Comparison of ENCODE assay signal across 8 cellular contexts in the genomic region with DNA sequence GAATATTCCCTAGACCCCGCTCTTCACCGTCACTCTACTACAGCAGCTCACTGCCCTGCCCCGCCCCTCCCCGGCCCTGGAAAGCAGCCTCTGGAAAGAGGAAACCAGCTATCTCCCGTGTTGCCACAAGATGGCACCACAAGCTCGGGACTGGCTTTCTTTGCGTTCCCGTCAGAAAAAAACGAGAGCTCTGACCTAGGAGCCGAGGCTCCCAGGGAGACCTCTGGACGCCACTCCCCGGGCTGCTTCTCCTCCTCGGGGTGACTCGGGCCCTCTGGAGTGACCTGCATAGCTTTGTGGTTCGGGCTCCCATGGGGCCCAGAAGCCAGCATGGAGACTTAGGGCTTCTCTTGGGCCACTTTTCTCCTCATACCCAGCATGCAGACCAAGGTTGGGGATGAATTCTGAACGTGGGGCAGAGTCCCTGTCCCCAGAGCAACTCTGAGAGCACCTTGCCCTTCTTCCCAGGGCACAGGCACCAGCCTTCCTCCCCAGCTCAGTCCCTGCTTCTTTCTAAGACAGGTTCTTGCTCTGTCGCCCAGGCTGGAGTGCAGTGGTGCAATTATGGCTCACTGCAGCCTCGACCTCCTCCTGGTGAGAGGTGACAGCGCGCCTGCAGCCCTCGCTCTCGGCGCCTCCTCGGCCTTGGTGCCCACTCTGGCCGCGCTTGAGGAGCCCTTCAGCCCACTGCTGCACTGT. TPM values are rescaled to one million over a fixed set of nuclear protein-coding genes. Genes with fewer than 3 reads are reported as not detected.
A peak's percentile ranks its signal among the peaks of the same experiment; 100 is the strongest.
DNase-seq lines count a peak whose midpoint lies in the region; ATAC-seq lines count a peak whose summit lies in the region.

No MANE protein-coding gene starts in this region.

- H3K23ac ChIP-seq in mesenchymal stem cell (ENCODE audit: low read length in 2 of 2), result peak overlapping the region in 1 of 2 experiments; percentile 34

- no peak overlapping the region for H3K4me3 ChIP-seq in CD4-positive, alpha-beta memory T cell (ENCODE audit: low read length in 2 of 2)
- H3K4me3 ChIP-seq in mesenchymal stem cell (ENCODE audit: insufficient read depth in 1 of 2, low read depth in 1 of 2, low read length in 2 of 2), result peak overlapping the region in 1 of 2 experiments; percentile 60

- peak; percentile 73 to 76 (median 76) for DNase-seq in CD4-positive, alpha-beta memory T cell
- peak; percentile 75 for DNase-seq in HK-2 (ENCODE audit: unreplicated experiment)
- DNase-seq in NCI-H82 treated with DMSO at 0.1 percent for 48 hours (lab: John Stamatoyannopoulos, UW; ENCODE audit: unreplicated experiment), result peak; percentile 66
- DNase-seq in activated CD8-positive, alpha-beta T cell treated with anti-CD3 and anti-CD28 coated beads, Interleukin-2, amount 10 ng/mL, durations not matched to agents 7 days and 5 days, result peak; percentile 89
- DNase-seq in effector CD4-positive, alpha-beta T cell, result peak; percentile 62
- peak; percentile 86 for DNase-seq in mesenchymal stem cell
- DNase-seq in stimulated activated CD8-positive, alpha-beta memory T cell treated with anti-CD3 and anti-CD28 coated beads, Interleukin-12 subunit alpha, Interleukin-12 subunit beta, amount 100 ng/mL, for 4 hours (ENCODE audit: low read depth), result peak; percentile 49

- no peak overlapping the region for H2BK120ac ChIP-seq in mesenchymal stem cell (ENCODE audit: low read depth, low read length)

- H3K27me3 ChIP-seq in CD4-positive, alpha-beta memory T cell (ENCODE audit: insufficient read depth, low read length), result no peaks in the 10 kb centered on the region
- no peaks in the 10 kb centered on the region for H3K27me3 ChIP-seq in mesenchymal stem cell (ENCODE audit: control insufficient read depth in 1 of 2, insufficient read depth in 1 of 2, low read length in 2 of 2)

- ATAC-seq in activated CD8-positive, alpha-beta T cell treated with anti-CD3 and anti-CD28 coated beads, Interleukin-2, amount 10 ng/mL, durations not matched to agents 7 days and 5 days, result peak; percentile 89
- ATAC-seq in GM21717 (IDR thresholded peaks at IDR 0.05; ENCODE audit: unreplicated experiment), result no peak

- peak overlapping the region in 1 of 2 experiments; percentile 79 for H3K18ac ChIP-seq in mesenchymal stem cell (ENCODE audit: low read depth in 1 of 2, low read length in 2 of 2)

- H3K4ac ChIP-seq in mesenchymal stem cell (ENCODE audit: low read depth in 1 of 2, low read length in 2 of 2), result peak overlapping the region; percentile 13 to 82

- H2BK15ac ChIP-seq in mesenchymal stem cell (ENCODE audit: low read depth, poor library complexity, severe bottlenecking), result no peak overlapping the region

- H3K27ac ChIP-seq in CD4-positive, alpha-beta memory T cell (ENCODE audit: low read depth, low read length), result no peak overlapping the region
- H3K27ac ChIP-seq in mesenchymal stem cell (ENCODE audit: low read length, poor library complexity, severe bottlenecking), result no peak overlapping the region

- no peaks in the 10 kb centered on the region for H3K9me3 ChIP-seq in CD4-positive, alpha-beta memory T cell (ENCODE audit: control insufficient read depth in 1 of 2, low read length in 2 of 2)
- H3K9me3 ChIP-seq in mesenchymal stem cell (ENCODE audit: control insufficient read depth, low read length), result no peaks in the 10 kb centered on the region

- peak overlapping the region in 3 of 8 donors; percentile 29 to 43 (median 39) for H3K4me3 Mint-ChIP-seq in CD4-positive, alpha-beta memory T cell
- H3K4me3 Mint-ChIP-seq in activated CD8-positive, alpha-beta T cell treated with anti-CD3 and anti-CD28 coated beads, Interleukin-2, amount 10 ng/mL, durations not matched to agents 7 days and 5 days, result no peak overlapping the region

- H2AFZ ChIP-seq in mesenchymal stem cell (ENCODE audit: low read depth, low read length), result peak overlapping the region; percentile 54

- peaks cover 22% of the 10 kb centered on the region for H3K4me1 ChIP-seq in CD4-positive, alpha-beta memory T cell (ENCODE audit: insufficient read depth, low read length)
- H3K4me1 ChIP-seq in mesenchymal stem cell (ENCODE audit: control insufficient read depth, insufficient read depth, low read depth, low read length), result peaks cover 7% of the 10 kb centered on the region

- H3K36me3 ChIP-seq in CD4-positive, alpha-beta memory T cell (ENCODE audit: insufficient read depth, low read length), result no peaks in the 10 kb centered on the region
- no peaks in the 10 kb centered on the region for H3K36me3 ChIP-seq in mesenchymal stem cell (ENCODE audit: control insufficient read depth in 1 of 2, insufficient read depth in 2 of 2, low read depth in 1 of 2, low read length in 2 of 2)

- H3K14ac ChIP-seq in mesenchymal stem cell (ENCODE audit: low read length in 2 of 2), result peak overlapping the region in 1 of 2 experiments; percentile 68

- peak overlapping the region; percentile 49 for H2AK5ac ChIP-seq in mesenchymal stem cell (ENCODE audit: low read length, severe bottlenecking)

- no peaks in the 10 kb centered on the region for H3K9me3 Mint-ChIP-seq in CD4-positive, alpha-beta memory T cell
- H3K9me3 Mint-ChIP-seq in activated CD8-positive, alpha-beta T cell treated with anti-CD3 and anti-CD28 coated beads, Interleukin-2, amount 10 ng/mL, durations not matched to agents 7 days and 5 days (ENCODE audit: insufficient read depth), result no peaks in the 10 kb centered on the region

- whole genome bisulfite sequencing in mesenchymal stem cell, result 38% methylated on average over 26 of the region's 26 CpGs

- no peak overlapping the region for H2BK5ac ChIP-seq in mesenchymal stem cell (ENCODE audit: low read depth, low read length, poor library complexity, severe bottlenecking)

- peak overlapping the region; percentile 61 for H3K4me2 ChIP-seq in mesenchymal stem cell (ENCODE audit: low read length, poor library complexity, severe bottlenecking)

- H3K79me1 ChIP-seq in mesenchymal stem cell (replicated peaks; ENCODE audit: low read length, poor library complexity, severe bottlenecking), result peaks cover 2% of the 10 kb centered on the region

- H3K4me1 Mint-ChIP-seq in CD4-positive, alpha-beta memory T cell, result peaks cover 11 to 36% (median 23%) of the 10 kb centered on the region in 4 donors
- peaks cover 45% of the 10 kb centered on the region for H3K4me1 Mint-ChIP-seq in activated CD8-positive, alpha-beta T cell treated with anti-CD3 and anti-CD28 coated beads, Interleukin-2, amount 10 ng/mL, durations not matched to agents 7 days and 5 days (ENCODE audit: low read depth)

- H2BK12ac ChIP-seq in mesenchymal stem cell (ENCODE audit: low read length in 2 of 2), result peak overlapping the region; percentile 28 to 87

- POLR2A ChIA-PET in CD4-positive, alpha-beta memory T cell (lab: Charles Lee; ENCODE audit: partially characterized antibody), result interaction anchor here (0.7 to 1.1 kb wide), 6 partner anchors 22 to 75 kb away, joined by 3 to 7 read pairs (median 3); partner anchors contain the start of gene PML
- POLR2A ChIA-PET in activated CD8-positive, alpha-beta T cell treated with anti-CD3 and anti-CD28 coated beads, Interleukin-2, amount 10 ng/mL, durations not matched to agents 7 days and 5 days (lab: Charles Lee), result interaction anchor here (0.7 to 1.1 kb wide), 4 partner anchors 13 to 71 kb away, joined by 3 to 5 read pairs (median 3); partner anchors contain the start of gene PML

- H4K8ac ChIP-seq in mesenchymal stem cell (ENCODE audit: low read length), result peak overlapping the region; percentile 94

- intact Hi-C loops in CD4-positive, alpha-beta memory T cell (cut with micrococcal nuclease), result loop anchor here (1.0 to 5.0 kb wide), 4 partner anchors 22 to 347 kb away; partner anchors contain the start of gene PML

- peaks cover 16 to 20% of the 10 kb centered on the region in 2 donors for H3K27me3 Mint-ChIP-seq in CD4-positive, alpha-beta memory T cell
- peaks cover 14% of the 10 kb centered on the region for H3K27me3 Mint-ChIP-seq in activated CD8-positive, alpha-beta T cell treated with anti-CD3 and anti-CD28 coated beads, Interleukin-2, amount 10 ng/mL, durations not matched to agents 7 days and 5 days (ENCODE audit: low read depth)

- CTCF ChIA-PET in CD4-positive, alpha-beta memory T cell (lab: Charles Lee; ENCODE audit: partially characterized antibody), result interaction anchor here (0.6 to 11.1 kb wide), 41 partner anchors 8 to 1349 kb away, joined by 3 to 168 read pairs (median 6); partner anchors contain the start of genes PML and STOML1
- CTCF ChIA-PET in activated CD8-positive, alpha-beta T cell treated with anti-CD3 and anti-CD28 coated beads, Interleukin-2, amount 10 ng/mL, durations not matched to agents 7 days and 5 days (lab: Charles Lee), result interaction anchor here (0.7 to 14.5 kb wide), 42 partner anchors 8 to 350 kb away, joined by 3 to 310 read pairs (median 5); partner anchors contain the start of genes ISLR2, PML and STOML1

- no peaks in the 10 kb centered on the region for H3K36me3 Mint-ChIP-seq in CD4-positive, alpha-beta memory T cell
- peaks cover 2% of the 10 kb centered on the region for H3K36me3 Mint-ChIP-seq in activated CD8-positive, alpha-beta T cell treated with anti-CD3 and anti-CD28 coated beads, Interleukin-2, amount 10 ng/mL, durations not matched to agents 7 days and 5 days (ENCODE audit: low read depth)

- peak overlapping the region; percentile 72 for H4K91ac ChIP-seq in mesenchymal stem cell (ENCODE audit: low read length)

- H3K9ac ChIP-seq in mesenchymal stem cell (ENCODE audit: low read length), result peak overlapping the region; percentile 64

- no peak overlapping the region for H3K27ac Mint-ChIP-seq in CD4-positive, alpha-beta memory T cell
- no peak overlapping the region for H3K27ac Mint-ChIP-seq in activated CD8-positive, alpha-beta T cell treated with anti-CD3 and anti-CD28 coated beads, Interleukin-2, amount 10 ng/mL, durations not matched to agents 7 days and 5 days

RNA-seq across cellular contexts. Expression of gene STOML1, which starts 19.0 kb away (rescaled TPM):
- 10 to 100 TPM; 10.8 to 11.1 TPM for total RNA-seq in CD4-positive, alpha-beta memory T cell
- polyA plus RNA-seq in CD4-positive, alpha-beta memory T cell, result 1 to 10 TPM; 8.1 to 8.7 TPM
- total RNA-seq in activated CD8-positive, alpha-beta T cell treated with anti-CD3 and anti-CD28 coated beads, Interleukin-2, amount 10 ng/mL, durations not matched to agents 7 days and 5 days, result 10 to 100 TPM; 10.8 to 10.9 TPM
- polyA plus RNA-seq in mesenchymal stem cell (2013, experiment 1 of 2), result 7.8 TPM
- polyA plus RNA-seq in mesenchymal stem cell (2013, experiment 2 of 2), result 8.5 TPM

RNA-seq across cellular contexts. Expression of gene PML, which starts 21.4 kb away (rescaled TPM):
- total RNA-seq in CD4-positive, alpha-beta memory T cell, result 10 to 100 TPM; 61.5 to 66.6 TPM
- 10 to 100 TPM in 1 of 2 donors, 1 to 10 TPM in 1; 9.6 to 33.2 TPM for polyA plus RNA-seq in CD4-positive, alpha-beta memory T cell
- 100 to 1,000 TPM; 108 to 115 TPM for total RNA-seq in activated CD8-positive, alpha-beta T cell treated with anti-CD3 and anti-CD28 coated beads, Interleukin-2, amount 10 ng/mL, durations not matched to agents 7 days and 5 days
- polyA plus RNA-seq in mesenchymal stem cell (2013, experiment 1 of 2), result 49.0 TPM
- 51.3 TPM for polyA plus RNA-seq in mesenchymal stem cell (2013, experiment 2 of 2)

RNA-seq across cellular contexts. Expression of gene LOXL1, which starts 46.9 kb away (rescaled TPM):
- total RNA-seq in CD4-positive, alpha-beta memory T cell, result 1 to 10 TPM; 1.6 to 2.1 TPM
- 10 to 100 TPM in 1 of 2 donors, 1 to 10 TPM in 1; 6.4 to 13.1 TPM for polyA plus RNA-seq in CD4-positive, alpha-beta memory T cell
- total RNA-seq in activated CD8-positive, alpha-beta T cell treated with anti-CD3 and anti-CD28 coated beads, Interleukin-2, amount 10 ng/mL, durations not matched to agents 7 days and 5 days, result 1 to 10 TPM; 5.9 to 8.4 TPM
- polyA plus RNA-seq in mesenchymal stem cell (2013, experiment 1 of 2), result 187 TPM
- polyA plus RNA-seq in mesenchymal stem cell (2013, experiment 2 of 2), result 181 TPM
